13 cellular contexts compared by ENCODE assay signal in genomic region chr1:86487131-86487804, GRCh38. TPM values are rescaled to one million over a fixed set of nuclear protein-coding genes. Genes with fewer than 3 reads are reported as not detected.
A peak's percentile ranks its signal among the peaks of the same experiment; 100 is the strongest.
DNase-seq lines count a peak whose midpoint lies in the region; ATAC-seq and TF ChIP-seq lines count a peak whose summit lies in the region.
"Had no signal": no experiment of that assay in that cellular context is flagged by ENCODE, and none has a peak within 500 bp of the region (broad histone marks: within the 10 kb centered on the region; RNA-seq: fewer than 3 reads in every experiment).

No MANE protein-coding gene starts in this region.

- H3K36me3 Mint-ChIP-seq in activated CD4-positive, alpha-beta memory T cell treated with anti-CD3 and anti-CD28 coated beads, Interleukin-2, amount 10 ng/mL, durations not matched to agents 7 days and 5 days (ENCODE audit: low read depth): no peaks in the 10 kb centered on the region

- no peaks in the 10 kb centered on the region for H3K9me3 Mint-ChIP-seq in activated CD4-positive, alpha-beta memory T cell treated with anti-CD3 and anti-CD28 coated beads, Interleukin-2, amount 10 ng/mL, durations not matched to agents 7 days and 5 days

- TF ChIP-seq CTCF in cardiac fibroblast (IDR thresholded peaks at IDR 0.05; ENCODE audit: low read depth, low read length): no peak
- TF ChIP-seq CTCF in kidney epithelial cell (IDR thresholded peaks at IDR 0.05; ENCODE audit: insufficient read depth, low read length, poor library complexity, severe bottlenecking): no peak

- no peak overlapping the region for H3K4me3 Mint-ChIP-seq in activated CD4-positive, alpha-beta memory T cell treated with anti-CD3 and anti-CD28 coated beads, Interleukin-2, amount 10 ng/mL, durations not matched to agents 7 days and 5 days

- no peaks in the 10 kb centered on the region for H3K27me3 ChIP-seq in kidney epithelial cell (ENCODE audit: control insufficient read depth, insufficient read depth, low read length)

- ATAC-seq in HG03460 (IDR thresholded peaks at IDR 0.05; ENCODE audit: unreplicated experiment): no peak

- no peaks in the 10 kb centered on the region for H3K36me3 ChIP-seq in kidney epithelial cell (ENCODE audit: control insufficient read depth, insufficient read depth, low read length)

- H3K27me3 Mint-ChIP-seq in activated CD4-positive, alpha-beta memory T cell treated with anti-CD3 and anti-CD28 coated beads, Interleukin-2, amount 10 ng/mL, durations not matched to agents 7 days and 5 days: peaks cover 7% of the 10 kb centered on the region

- CTCF ChIA-PET in activated CD4-positive, alpha-beta memory T cell treated with anti-CD3 and anti-CD28 coated beads, Interleukin-2, amount 10 ng/mL, durations not matched to agents 7 days and 5 days (lab: Charles Lee): interaction anchor here (2.3 kb wide), 1 partner anchor 13 kb away, joined by 8 read pairs; no protein-coding TSS in a partner anchor

- no peak overlapping the region for H3K27ac Mint-ChIP-seq in activated CD4-positive, alpha-beta memory T cell treated with anti-CD3 and anti-CD28 coated beads, Interleukin-2, amount 10 ng/mL, durations not matched to agents 7 days and 5 days

- POLR2A ChIA-PET in activated CD4-positive, alpha-beta memory T cell treated with anti-CD3 and anti-CD28 coated beads, Interleukin-2, amount 10 ng/mL, durations not matched to agents 7 days and 5 days (lab: Charles Lee): no interaction called here

- H3K4me1 Mint-ChIP-seq in activated CD4-positive, alpha-beta memory T cell treated with anti-CD3 and anti-CD28 coated beads, Interleukin-2, amount 10 ng/mL, durations not matched to agents 7 days and 5 days: no peaks in the 10 kb centered on the region

- H3K4me3 ChIP-seq in cardiac fibroblast (replicated peaks in 1 of 2; ENCODE audit: low read depth in 2 of 2, low read length in 2 of 2): no peak overlapping the region
- no peak overlapping the region for H3K4me3 ChIP-seq in kidney epithelial cell (ENCODE audit: low read depth, low read length)

- peak; percentile 8 for DNase-seq in NCI-H146 (lab: John Stamatoyannopoulos, UW)
- DNase-seq in NCI-H146 treated with DMSO at 0.1 percent for 48 hours (lab: John Stamatoyannopoulos, UW; ENCODE audit: unreplicated experiment): no peak
- peak; percentile 61 to 93 for DNase-seq in cardiac fibroblast (ENCODE audit: low read depth in 2 of 2)
- peak; percentile 38 for DNase-seq in kidney epithelial cell (ENCODE audit: low read depth)
- peak; percentile 54 for DNase-seq in ureter (ENCODE audit: low spot score)
- no peak for DNase-seq in activated CD8-positive, alpha-beta memory T cell treated with anti-CD3 and anti-CD28 coated beads, Interleukin-2, amount 50 U/mL, for 48 hours
- DNase-seq in activated CD4-positive, alpha-beta memory T cell treated with anti-CD3 and anti-CD28 coated beads, Interleukin-2, amount 10 ng/mL, durations not matched to agents 7 days and 5 days: no peak
- DNase-seq: amniotic stem cell; NCI-H526 treated with DMSO at 0.1 percent for 48 hours; stimulated activated naive CD4-positive, alpha-beta T cell treated with Interleukin-2 at 50 U/mL for 16 hours; SW 1271 had no signal

RNA-seq across cellular contexts. Expression of gene CLCA1, which starts 18.5 kb away (rescaled TPM):
- total RNA-seq in kidney epithelial cell (not detected in 2 replicates), ureter (0.18 TPM)
- not detected for total RNA-seq in activated CD4-positive, alpha-beta memory T cell treated with anti-CD3 and anti-CD28 coated beads, Interleukin-2, amount 10 ng/mL, durations not matched to agents 7 days and 5 days
- total RNA-seq: activated CD8-positive, alpha-beta memory T cell treated with anti-CD3 and anti-CD28 coated beads for 36 hours had no signal

RNA-seq across cellular contexts. Expression of gene CLCA4, which starts 59.6 kb away (rescaled TPM):
- not detected in 2 replicates for total RNA-seq in kidney epithelial cell
- 0.86 TPM for total RNA-seq in ureter
- not detected for total RNA-seq in activated CD4-positive, alpha-beta memory T cell treated with anti-CD3 and anti-CD28 coated beads, Interleukin-2, amount 10 ng/mL, durations not matched to agents 7 days and 5 days
- total RNA-seq: activated CD8-positive, alpha-beta memory T cell treated with anti-CD3 and anti-CD28 coated beads for 36 hours had no signal

Comparison
In these comparisons a context has a peak if more than half of its experiments do, and no peak if none do; other contexts are left out.
1. DNase-seq: peak in NCI-H146 (single experiment), cardiac fibroblast (2 of 2), kidney epithelial cell (single experiment) and ureter (single experiment); none in NCI-H146 treated with DMSO at 0.1 percent for 48 hours (single experiment), activated CD8-positive, alpha-beta memory T cell treated with anti-CD3 and anti-CD28 coated beads, Interleukin-2, amount 50 U/mL, for 48 hours (single experiment) and activated CD4-positive, alpha-beta memory T cell treated with anti-CD3 and anti-CD28 coated beads, Interleukin-2, amount 10 ng/mL, durations not matched to agents 7 days and 5 days (single experiment).